Comparison of ENCODE assay signal across 10 cellular contexts in the genomic region with DNA sequence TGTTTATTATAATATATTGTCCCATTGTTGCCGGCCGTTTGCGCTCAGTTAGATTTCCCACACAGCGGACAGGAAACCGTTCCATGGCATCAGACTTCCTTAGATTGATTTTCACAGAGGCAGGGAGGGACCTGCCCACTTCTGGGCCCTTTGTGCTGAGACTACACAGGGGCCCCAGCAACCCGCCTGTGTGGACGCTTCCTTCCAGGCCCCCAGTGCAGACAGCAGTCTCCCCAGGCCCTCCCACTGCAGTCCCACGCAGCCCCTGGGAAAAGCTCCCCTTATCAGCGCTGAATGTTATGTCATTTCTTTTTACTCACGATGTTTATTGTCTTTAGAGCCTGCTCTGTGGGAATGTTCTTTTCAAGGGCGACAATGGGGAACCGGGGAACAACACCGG.
DNase-seq lines count a peak whose midpoint lies in the region; ATAC-seq and TF ChIP-seq lines count a peak whose summit lies in the region.
"Had no signal": no experiment of that assay in that cellular context is flagged by ENCODE, and none has a peak within 500 bp of the region (broad histone marks: within the 10 kb centered on the region; RNA-seq: fewer than 3 reads in every experiment).

No MANE protein-coding gene starts in this region.

- peak in 2 of 4 donors; percentile 5 to 79 for TF ChIP-seq EP300 in upper lobe of left lung (IDR thresholded peaks at IDR 0.05)

- TF ChIP-seq CTCF in fibroblast of pulmonary artery (IDR thresholded peaks at IDR 0.05; ENCODE audit: low read length, missing control alignments): no peak
- no peak for TF ChIP-seq CTCF in mesothelial cell of epicardium (IDR thresholded peaks at IDR 0.05; ENCODE audit: unreplicated experiment)
- TF ChIP-seq CTCF in upper lobe of left lung (IDR thresholded peaks at IDR 0.05): no peak
- TF ChIP-seq CTCF in foreskin fibroblast (IDR thresholded peaks at IDR 0.05; ENCODE audit: low read depth, low read length): no peak

- peak in 1 of 2 donors; percentile 71 for ATAC-seq in upper lobe of left lung (ENCODE audit: low FRiP score in 2 of 2)

- TF ChIP-seq POLR2A in upper lobe of left lung (IDR thresholded peaks at IDR 0.05): no peak

- H3K9me3 ChIP-seq in SJCRH30 (replicated peaks) (no peaks in the 10 kb centered on the region), upper lobe of left lung (no peaks in the 10 kb centered on the region)

- H3K27me3 Mint-ChIP-seq in mesothelial cell of epicardium (ENCODE audit: low read depth): no peaks in the 10 kb centered on the region

- H3K36me3 ChIP-seq in SJCRH30: no peaks in the 10 kb centered on the region
- no peaks in the 10 kb centered on the region for H3K36me3 ChIP-seq in upper lobe of left lung

- peaks cover 61% of the 10 kb centered on the region for H3K4me1 Mint-ChIP-seq in mesothelial cell of epicardium

- H3K4me3 ChIP-seq in SJCRH30: peak overlapping the region; percentile 51
- no peak overlapping the region for H3K4me3 ChIP-seq in fibroblast of pulmonary artery (replicated peaks; ENCODE audit: low read depth, low read length)
- peak overlapping the region in 2 of 4 donors; percentile 58 to 65 for H3K4me3 ChIP-seq in upper lobe of left lung
- H3K4me3 ChIP-seq in foreskin fibroblast (ENCODE audit: low read depth in 1 of 2, low read length in 2 of 2): no peak overlapping the region

- peak overlapping the region; percentile 90 for H3K27ac Mint-ChIP-seq in mesothelial cell of epicardium

- peak; percentile 60 to 75 for DNase-seq in SJCRH30
- peak; percentile 72 for DNase-seq in fibroblast of pulmonary artery (ENCODE audit: low read depth)
- no peak for DNase-seq in mesothelial cell of epicardium (ENCODE audit: low spot score in 2 of 2, unreplicated experiment in 2 of 2)
- peak; percentile 16 to 40 for DNase-seq in upper lobe of left lung
- DNase-seq in iPS-NIHi7 (ENCODE audit: extremely low spot score): no peak
- DNase-seq in NCI-H524 (lab: John Stamatoyannopoulos, UW): no peak
- no peak for DNase-seq in foreskin fibroblast
- DNase-seq: activated gamma-delta T cell, NCI-H2227 treated with DMSO at 0.1 percent for 48 hours, SHP77 treated with DMSO at 0.1 percent for 48 hours had no signal

- WGBS in upper lobe of left lung, 2 donors: 24 to 43% methylated on average over 11 to 13 of the region's 13 CpGs

- H3K36me3 Mint-ChIP-seq in mesothelial cell of epicardium: no peaks in the 10 kb centered on the region

- H3K27me3 ChIP-seq in SJCRH30 (no peaks in the 10 kb centered on the region), upper lobe of left lung (no peaks in the 10 kb centered on the region)

- no peaks in the 10 kb centered on the region for H3K9me3 Mint-ChIP-seq in mesothelial cell of epicardium

- peak overlapping the region; percentile 83 for H3K27ac ChIP-seq in SJCRH30
- peak overlapping the region; percentile 52 to 97 (median 90) for H3K27ac ChIP-seq in upper lobe of left lung

- H3K4me3 Mint-ChIP-seq in mesothelial cell of epicardium: peak overlapping the region; percentile 44

- H3K4me1 ChIP-seq in SJCRH30 (peaks cover 9% of the 10 kb centered on the region; the same call in 1 of the 2 replicates), upper lobe of left lung (peaks cover 10 to 20% (median 13%) of the 10 kb centered on the region in 4 donors)

Comparison
In these comparisons a context has a peak if more than half of its experiments do, and no peak if none do; other contexts are left out.
1. DNase-seq: peak in SJCRH30 (2 of 2), fibroblast of pulmonary artery (single experiment) and upper lobe of left lung (2 of 2); none in mesothelial cell of epicardium (0 of 2), iPS-NIHi7 (single experiment), NCI-H524 (0 of 2) and foreskin fibroblast (0 of 2).